Comparison of ENCODE assay signal across 10 cellular contexts in genomic region chr1:94332952-94333351, GRCh38.
DNase-seq lines count a peak whose midpoint lies in the region; ATAC-seq, FAIRE-seq and TF ChIP-seq lines count a peak whose summit lies in the region.
"Had no signal": no experiment of that assay in that cellular context is flagged by ENCODE, and none has a peak within 500 bp of the region (broad histone marks: within the 10 kb centered on the region; RNA-seq: fewer than 3 reads in every experiment).

No MANE protein-coding gene starts in this region.

- in situ Hi-C loops in HepG2 (cut with HindIII; ENCODE audit: extremely low pct_ligation_motif_present, low pct_unique_long_range_greater_than_20kb): no loop called here

- no peaks in the 10 kb centered on the region for H3K79me2 ChIP-seq in HepG2 (ENCODE audit: insufficient read depth, low read length)

- DNase-seq in HepG2 (ENCODE audit: low spot score) (peak; percentile 59), right lobe of liver (no peak), astrocyte of the hippocampus (ENCODE audit: low read depth, low spot score) (peak; percentile 57), GM19239 (ENCODE audit: insufficient read length, low spot score) (no peak), esophagus muscularis mucosa (ENCODE audit: extremely low spot score) (no peak)
- DNase-seq: AML-193, nucleus accumbens had no signal

- H3K9me3 Mint-ChIP-seq in stimulated activated memory B cell treated with anti-CD40 and anti-IgM and Interleukin-4, amounts not matched to agents 10 μg/mL and 1 μg/mL and 100 μg/mL, for 72 hours: no peaks in the 10 kb centered on the region

- no peak overlapping the region for H3K27ac Mint-ChIP-seq in stimulated activated memory B cell treated with anti-CD40 and anti-IgM and Interleukin-4, amounts not matched to agents 10 μg/mL and 1 μg/mL and 100 μg/mL, for 72 hours

- H3K36me3 Mint-ChIP-seq in stimulated activated memory B cell treated with anti-CD40 and anti-IgM and Interleukin-4, amounts not matched to agents 10 μg/mL and 1 μg/mL and 100 μg/mL, for 72 hours: no peaks in the 10 kb centered on the region

- CTCF ChIA-PET in HepG2 (lab: Yijun Ruan, JAX; ENCODE audit: low intra/inter-chr PET ratio, low total read pairs): interaction anchor here (1.6 kb wide), 1 partner anchor 288 kb away, joined by 5 read pairs; no protein-coding TSS in a partner anchor

- no peaks in the 10 kb centered on the region for H3K4me1 Mint-ChIP-seq in stimulated activated memory B cell treated with anti-CD40 and anti-IgM and Interleukin-4, amounts not matched to agents 10 μg/mL and 1 μg/mL and 100 μg/mL, for 72 hours

- H3K4me3 Mint-ChIP-seq in stimulated activated memory B cell treated with anti-CD40 and anti-IgM and Interleukin-4, amounts not matched to agents 10 μg/mL and 1 μg/mL and 100 μg/mL, for 72 hours: no peak overlapping the region

- H3K36me3 ChIP-seq in HepG2 (replicated peaks in 1 of 2; ENCODE audit: control insufficient read depth in 1 of 2, insufficient read depth in 2 of 2, low read length in 2 of 2) (no peaks in the 10 kb centered on the region), right lobe of liver (no peaks in the 10 kb centered on the region), esophagus muscularis mucosa (no peaks in the 10 kb centered on the region)

- H3K27ac ChIP-seq in HepG2 (ENCODE audit: extremely low read length, insufficient read depth, low read length): no peak overlapping the region
- no peak overlapping the region for H3K27ac ChIP-seq in right lobe of liver
- no peak overlapping the region for H3K27ac ChIP-seq in esophagus muscularis mucosa (replicated peaks in 1 of 4)

- H3K9me3 ChIP-seq in HepG2 (ENCODE audit: low read length) (no peaks in the 10 kb centered on the region), right lobe of liver (no peaks in the 10 kb centered on the region), esophagus muscularis mucosa (no peaks in the 10 kb centered on the region)

- H3K9ac ChIP-seq in HepG2 (ENCODE audit: insufficient read depth, low read depth, low read length): no peak overlapping the region

- no peak for TF ChIP-seq POLR2A in HepG2 (IDR thresholded peaks at IDR 0.05; ENCODE audit: insufficient read depth in 1 of 2, low read depth in 2 of 2, low read length in 2 of 2)
- no peak for TF ChIP-seq POLR2A in right lobe of liver (IDR thresholded peaks at IDR 0.05)
- no peak for TF ChIP-seq POLR2A in esophagus muscularis mucosa (IDR thresholded peaks at IDR 0.05; ENCODE audit: low read depth)

- no peak for TF ChIP-seq RAD21 in HepG2 (CRISPR knock-in tag; IDR thresholded peaks at IDR 0.05)

- H3K27me3 Mint-ChIP-seq in stimulated activated memory B cell treated with anti-CD40 and anti-IgM and Interleukin-4, amounts not matched to agents 10 μg/mL and 1 μg/mL and 100 μg/mL, for 72 hours: peaks cover 27% of the 10 kb centered on the region

- H3K4me1 ChIP-seq in HepG2 (ENCODE audit: insufficient read depth, low read length) (peaks cover 41% of the 10 kb centered on the region), right lobe of liver (no peaks in the 10 kb centered on the region), esophagus muscularis mucosa (peaks cover 11 to 19% (median 18%) of the 10 kb centered on the region in 4 donors)

- H3K4me2 ChIP-seq in HepG2 (ENCODE audit: low read depth, low read length): peak overlapping the region; percentile 43

- BruUV-seq in HepG2 (replicated peaks; lab: Mats Ljungman, UMichigan): no TSS peak

- 14% methylated on average over 4 of the region's 4 CpGs for WGBS in HepG2 (ENCODE audit: low lambda C conversion rate)
- 75% methylated on average over 4 of the region's 4 CpGs for WGBS in right lobe of liver (ENCODE audit: insufficient coverage, low coverage, low lambda C conversion rate, missing lambda C conversion rate)
- 86% methylated on average over 4 of the region's 4 CpGs for WGBS in esophagus muscularis mucosa

- intact Hi-C loops in HepG2 (cut with micrococcal nuclease; ENCODE audit: unreplicated experiment): loop anchor here (1.0 to 10.0 kb wide), 2 partner anchors 84 to 428 kb away; partner anchors contain the start of gene GCLM
- intact Hi-C loops in right lobe of liver (cut with DNase I): loop anchor here in 1 of 2 donors (5.0 kb wide), 1 partner anchor 271 kb away; no protein-coding TSS in a partner anchor
- intact Hi-C loops in esophagus muscularis mucosa (cut with DNase I): loop anchor here (10.0 kb wide), 1 partner anchor 132 kb away; no protein-coding TSS in a partner anchor

- H3K27me3 ChIP-seq in HepG2 (ENCODE audit: control insufficient read depth in 1 of 2, insufficient read depth in 2 of 2, low read length in 2 of 2) (no peaks in the 10 kb centered on the region), right lobe of liver (no peaks in the 10 kb centered on the region), esophagus muscularis mucosa (no peaks in the 10 kb centered on the region)

- no peak for TF ChIP-seq CTCF in HepG2 (CRISPR knock-in tag; IDR thresholded peaks at IDR 0.05)
- TF ChIP-seq CTCF in right lobe of liver (IDR thresholded peaks at IDR 0.05): no peak
- no peak for TF ChIP-seq CTCF in esophagus muscularis mucosa (IDR thresholded peaks at IDR 0.05)

- TF ChIP-seq EP300 in HepG2 (IDR thresholded peaks at IDR 0.05; ENCODE audit: low read depth in 2 of 2, low read length in 2 of 2) (no peak), HepG2 (CRISPR knock-in tag; IDR thresholded peaks at IDR 0.05; ENCODE audit: borderline replicate concordance) (no peak), esophagus muscularis mucosa (IDR thresholded peaks at IDR 0.05) (no peak)

- POLR2A ChIA-PET in HepG2 (lab: Yijun Ruan, JAX): interaction anchor here (0.8 to 4.0 kb wide), 8 partner anchors 16 to 307 kb away, joined by 3 to 18 read pairs (median 8); partner anchors contain the start of gene ARHGAP29

- peak; percentile 43 for FAIRE-seq in HepG2 (lab: Jason Lieb, UNC)
- FAIRE-seq in GM19239 (lab: Jason Lieb, UNC): no peak

- ATAC-seq in HepG2: peak; percentile 78
- no peak for ATAC-seq in right lobe of liver
- peak; percentile 62 for ATAC-seq in HG02981 (IDR thresholded peaks at IDR 0.05; ENCODE audit: unreplicated experiment)
- peak; percentile 37 for ATAC-seq in stimulated activated memory B cell treated with anti-CD40 and anti-IgM and Interleukin-4, amounts not matched to agents 10 μg/mL and 1 μg/mL and 100 μg/mL, for 72 hours
- no peak for ATAC-seq in GM21576 (IDR thresholded peaks at IDR 0.05; ENCODE audit: unreplicated experiment)

- no peaks in the 10 kb centered on the region for H4K20me1 ChIP-seq in HepG2 (ENCODE audit: insufficient read depth, low read length)

- H3K4me3 ChIP-seq in HepG2 (replicated peaks in 1 of 3; ENCODE audit: insufficient read depth in 1 of 3, low read depth in 2 of 3, low read length in 3 of 3) (0 out of 6 replicates have a peak overlapping the region, but pooled peaks of 1 of the 3 experiments have one; percentile 22), right lobe of liver (no peak overlapping the region), esophagus muscularis mucosa (no peak overlapping the region)

- H2AFZ ChIP-seq in HepG2 (ENCODE audit: low read length): peak overlapping the region; percentile 7

TF ChIP-seq in HepG2, 621 proteins besides CTCF, POLR2A, EP300 and RAD21:
- peak; percentile 80 for TF ChIP-seq FOSL2 (CRISPR knock-in tag; IDR thresholded peaks at IDR 0.05)
- TF ChIP-seq CEBPG (CRISPR knock-in tag; IDR thresholded peaks at IDR 0.05): no peak
- no peak for TF ChIP-seq MTERF4 (CRISPR knock-in tag; IDR thresholded peaks at IDR 0.05)
- TF ChIP-seq SAP130 (CRISPR knock-in tag; IDR thresholded peaks at IDR 0.05; ENCODE audit: low read depth): peak; percentile 42; the same call in 1 of the 2 replicates

Comparison
In these comparisons a context has a peak if more than half of its experiments do, and no peak if none do; other contexts are left out.
1. ATAC-seq: peak in HepG2 (single experiment), HG02981 (single experiment) and stimulated activated memory B cell treated with anti-CD40 and anti-IgM and Interleukin-4, amounts not matched to agents 10 μg/mL and 1 μg/mL and 100 μg/mL, for 72 hours (single experiment); none in right lobe of liver (0 of 4) and GM21576 (single experiment).
2. DNase-seq: peak in HepG2 (single experiment) and astrocyte of the hippocampus (single experiment); none in right lobe of liver (0 of 3), GM19239 (single experiment) and esophagus muscularis mucosa (single experiment).